In genomic region chr5:14145356-14146334, GRCh38 we compare ENCODE assay signal across 8 cellular contexts. TPM values are rescaled to one million over a fixed set of nuclear protein-coding genes. Genes with fewer than 3 reads are reported as not detected.
DNase-seq lines count a peak whose midpoint lies in the region; ATAC-seq and TF ChIP-seq lines count a peak whose summit lies in the region.

No MANE protein-coding gene starts in this region.

- H3K9me3 ChIP-seq in cardiac muscle cell (ENCODE audit: low read depth) (no peaks in the 10 kb centered on the region), gastrocnemius medialis (no peaks in the 10 kb centered on the region)

- DNase-seq in GM12865 (ENCODE audit: low read depth): no peak
- DNase-seq in cardiac muscle cell (ENCODE audit: low read depth in 1 of 2, low spot score in 1 of 2): no peak
- DNase-seq in gastrocnemius medialis: no peak
- DNase-seq in pons (ENCODE audit: low spot score): no peak
- no peak for DNase-seq in NCI-H510A treated with DMSO at 0.1 percent for 48 hours (lab: John Stamatoyannopoulos, UW)
- DNase-seq in NCI-H524 (lab: John Stamatoyannopoulos, UW): no peak

- H3K4me1 ChIP-seq in cardiac muscle cell (ENCODE audit: low read depth) (peaks cover 52% of the 10 kb centered on the region), gastrocnemius medialis (peaks cover 49 to 59% of the 10 kb centered on the region in 2 donors)

- ATAC-seq in gastrocnemius medialis (no peak), GM21786 (IDR thresholded peaks at IDR 0.05; ENCODE audit: unreplicated experiment) (no peak)

- TF ChIP-seq CTCF in GM12865 (IDR thresholded peaks at IDR 0.05; ENCODE audit: insufficient read depth, low read depth, low read length, missing control alignments) (no peak), VCaP (conservative IDR thresholded peaks at IDR 0.05) (no peak), cardiac muscle cell (IDR thresholded peaks at IDR 0.05; ENCODE audit: low read depth, low read length) (no peak), gastrocnemius medialis (IDR thresholded peaks at IDR 0.05 in 4 of 5, conservative IDR thresholded peaks at IDR 0.05 in 1 of 5) (no peak)

- H3K4me3 ChIP-seq in GM12865 (ENCODE audit: low read depth, low read length): peak overlapping the region; percentile 99
- peak overlapping the region; percentile 91 for H3K4me3 ChIP-seq in cardiac muscle cell
- H3K4me3 ChIP-seq in gastrocnemius medialis: peak overlapping the region; percentile 72 to 92 (median 84)

- H3K27me3 ChIP-seq in cardiac muscle cell (no peaks in the 10 kb centered on the region), gastrocnemius medialis (no peaks in the 10 kb centered on the region)

- H3K27ac ChIP-seq in VCaP: peak overlapping the region; percentile 97
- peak overlapping the region; percentile 81 for H3K27ac ChIP-seq in cardiac muscle cell
- peak overlapping the region; percentile 89 to 95 (median 92) for H3K27ac ChIP-seq in gastrocnemius medialis

- intact Hi-C loops in gastrocnemius medialis (cut with DNase I; ENCODE audit: low total_unique reads): loop anchor here (1.0 to 10.0 kb wide), 3 partner anchors 45 to 519 kb away; partner anchors contain the start of gene OTULIN

- H3K36me3 ChIP-seq in cardiac muscle cell: no peaks in the 10 kb centered on the region
- no peaks in the 10 kb centered on the region for H3K36me3 ChIP-seq in gastrocnemius medialis

- TF ChIP-seq POLR2A in gastrocnemius medialis (IDR thresholded peaks at IDR 0.05): no peak

- in situ Hi-C loops in gastrocnemius medialis (cut with MboI; ENCODE audit: low sequenced_read_pairs in 4 of 4): loop anchor here in 1 of 4 donors (10.0 kb wide), 1 partner anchor 109 kb away; no protein-coding TSS in a partner anchor

RNA-seq across cellular contexts. Expression of gene TRIO, which starts 2.5 kb away (rescaled TPM):
- total RNA-seq in cardiac muscle cell (74.3 and 104 TPM in 2 replicates), gastrocnemius medialis (10 to 100 TPM; 31.5 to 57.5 (median 50.4) TPM)
- 15.5 and 22.0 TPM in 2 replicates for polyA plus RNA-seq in cardiac muscle cell
